11 cellular contexts compared by ENCODE assay signal in genomic region chr15:65249641-65250040, GRCh38. TPM values are rescaled to one million over a fixed set of nuclear protein-coding genes. Genes with fewer than 3 reads are reported as not detected.
DNase-seq lines count a peak whose midpoint lies in the region; ATAC-seq and TF ChIP-seq lines count a peak whose summit lies in the region.
"Had no signal": no experiment of that assay in that cellular context is flagged by ENCODE, and none has a peak within 500 bp of the region (broad histone marks: within the 10 kb centered on the region; RNA-seq: fewer than 3 reads in every experiment).

No MANE protein-coding gene starts in this region.

- no peaks in the 10 kb centered on the region for H3K27me3 ChIP-seq in Caco-2 (replicated peaks; ENCODE audit: control insufficient read depth, insufficient read depth, low read length)
- H3K27me3 ChIP-seq: breast epithelium had no signal

- DNase-seq in activated naive CD4-positive, alpha-beta T cell treated with anti-CD3 and anti-CD28 coated beads, Interleukin-2, amount 50 U/mL, for 16 hours: peak; percentile 77
- peak; percentile 57 to 71 (median 60) for DNase-seq in stimulated activated CD4-positive, alpha-beta T cell treated with anti-CD3 and anti-CD28 coated beads, TNF-alpha, amount 100 ng/mL, for 24 hours (ENCODE audit: low read depth in 3 of 3)
- DNase-seq in NCI-H82 treated with DMSO at 0.1 percent for 48 hours (lab: John Stamatoyannopoulos, UW; ENCODE audit: unreplicated experiment) (no peak), hepatic stellate cell (ENCODE audit: low spot score) (no peak), Caco-2 (no peak), DMS79 (lab: John Stamatoyannopoulos, UW) (no peak)
- DNase-seq: foreskin fibroblast, NCI-H226 had no signal

- BruUV-seq in Caco-2 (replicated peaks; lab: Mats Ljungman, UMichigan): no TSS peak

- ATAC-seq in GM18858 (IDR thresholded peaks at IDR 0.05; ENCODE audit: unreplicated experiment) (peak; percentile 63), HG03439 (IDR thresholded peaks at IDR 0.05; ENCODE audit: unreplicated experiment) (peak; percentile 71)

- POLR2A ChIA-PET in Caco-2 (lab: Charles Lee): no interaction called here

- H3K9me3 Mint-ChIP-seq in Caco-2 (ENCODE audit: unreplicated experiment): no peaks in the 10 kb centered on the region

- no peak for TF ChIP-seq CTCF in Caco-2 (IDR thresholded peaks at IDR 0.05; ENCODE audit: insufficient read depth in 1 of 2, low read depth in 1 of 2, low read length in 1 of 2, severe bottlenecking in 1 of 2, unreplicated experiment in 1 of 2)

- no peak overlapping the region for H3K27ac Mint-ChIP-seq in Caco-2 (ENCODE audit: unreplicated experiment)

- no peaks in the 10 kb centered on the region for H3K36me3 ChIP-seq in Caco-2 (ENCODE audit: control insufficient read depth, insufficient read depth, low read length)
- H3K36me3 ChIP-seq: breast epithelium had no signal

- intact Hi-C loops in Caco-2 (cut with micrococcal nuclease; ENCODE audit: unreplicated experiment): no loop called here

- peaks cover 7% of the 10 kb centered on the region; the same call in 1 of the 2 replicates for H3K4me1 ChIP-seq in Caco-2

- H3K4me1 Mint-ChIP-seq in Caco-2 (ENCODE audit: low read depth, unreplicated experiment): no peaks in the 10 kb centered on the region

- no peaks in the 10 kb centered on the region for H3K9me3 ChIP-seq in Caco-2
- H3K9me3 ChIP-seq: breast epithelium had no signal

- no peak overlapping the region for H3K4me3 ChIP-seq in Caco-2 (ENCODE audit: low read depth, low read length)
- H3K4me3 ChIP-seq: breast epithelium had no signal

- no peak overlapping the region for H3K4me3 Mint-ChIP-seq in Caco-2 (ENCODE audit: unreplicated experiment)

- H3K27me3 Mint-ChIP-seq in Caco-2 (ENCODE audit: insufficient read depth, unreplicated experiment): no peaks in the 10 kb centered on the region

- CTCF ChIA-PET in Caco-2 (lab: Charles Lee): interaction anchor here (0.7 to 1.3 kb wide), 4 partner anchors 13 to 565 kb away, joined by 3 to 7 read pairs (median 4); partner anchors contain the start of gene CLPX

- H3K36me3 Mint-ChIP-seq in Caco-2 (ENCODE audit: insufficient read depth, unreplicated experiment): peaks cover 12% of the 10 kb centered on the region

RNA-seq across cellular contexts. Expression of gene PARP16, which starts 37.0 kb away (rescaled TPM):
- total RNA-seq in Caco-2 (2022): 6.9 and 9.5 TPM in 2 replicates

RNA-seq across cellular contexts. Expression of gene CILP, which starts 38.4 kb away (rescaled TPM):
- not detected in 2 replicates for total RNA-seq in Caco-2 (2022)

RNA-seq across cellular contexts. Expression of gene RNU5A-1, which starts 46.2 kb away (rescaled TPM):
- not detected in 2 replicates for total RNA-seq in Caco-2 (2022)
- total RNA-seq: breast epithelium had no signal

RNA-seq across cellular contexts. Expression of gene RNU5B-1, which starts 54.8 kb away (rescaled TPM):
- not detected in 2 replicates for total RNA-seq in Caco-2 (2022)
- total RNA-seq: breast epithelium had no signal

Comparison
In these comparisons a context has a peak if more than half of its experiments do, and no peak if none do; other contexts are left out.
1. DNase-seq: peak in activated naive CD4-positive, alpha-beta T cell treated with anti-CD3 and anti-CD28 coated beads, Interleukin-2, amount 50 U/mL, for 16 hours (single experiment) and stimulated activated CD4-positive, alpha-beta T cell treated with anti-CD3 and anti-CD28 coated beads, TNF-alpha, amount 100 ng/mL, for 24 hours (3 of 3); none in NCI-H82 treated with DMSO at 0.1 percent for 48 hours (single experiment), hepatic stellate cell (single experiment), Caco-2 (0 of 2) and DMS79 (single experiment).